In genomic region chr20:50115041-50115512, GRCh38 we compare ENCODE assay signal across 8 cellular contexts. TPM values are rescaled to one million over a fixed set of nuclear protein-coding genes. Genes with fewer than 3 reads are reported as not detected.
A peak's percentile ranks its signal among the peaks of the same experiment; 100 is the strongest.
DNase-seq lines count a peak whose midpoint lies in the region; TF ChIP-seq lines count a peak whose summit lies in the region.

No MANE protein-coding gene starts in this region.

- H3K27me3 ChIP-seq in SJSA1 (replicated peaks): no peaks in the 10 kb centered on the region

- peaks cover 17% of the 10 kb centered on the region for H3K36me3 ChIP-seq in SJSA1

- no peak overlapping the region; the same call in 1 of the 2 replicates for H3K27ac ChIP-seq in SJSA1

- DNase-seq in GM12865 (ENCODE audit: low read depth): no peak
- DNase-seq in SJSA1 (ENCODE audit: low read depth in 1 of 2, low spot score in 2 of 2): no peak
- no peak for DNase-seq in fibroblast of pulmonary artery (ENCODE audit: low read depth)
- DNase-seq in retinal pigment epithelial cell (ENCODE audit: low read depth): no peak
- no peak for DNase-seq in amygdala (lab: John Stamatoyannopoulos, UW)
- no peak for DNase-seq in NCI-H524 treated with DMSO at 0.1 percent for 48 hours (lab: John Stamatoyannopoulos, UW)
- DNase-seq in OCI-M1 (lab: John Stamatoyannopoulos, UW): no peak
- DNase-seq in NCI-H146 treated with DMSO at 0.1 percent for 48 hours (lab: John Stamatoyannopoulos, UW; ENCODE audit: unreplicated experiment): no peak

- peak overlapping the region; percentile 70 for H3K4me3 ChIP-seq in GM12865 (ENCODE audit: low read depth, low read length)
- H3K4me3 ChIP-seq in SJSA1: peak overlapping the region; percentile 39
- H3K4me3 ChIP-seq in fibroblast of pulmonary artery (replicated peaks; ENCODE audit: low read depth, low read length): peak overlapping the region; percentile 61
- peak overlapping the region; percentile 82 for H3K4me3 ChIP-seq in retinal pigment epithelial cell (ENCODE audit: low read length)

- TF ChIP-seq CTCF in GM12865 (IDR thresholded peaks at IDR 0.05; ENCODE audit: insufficient read depth, low read depth, low read length, missing control alignments) (no peak), fibroblast of pulmonary artery (IDR thresholded peaks at IDR 0.05; ENCODE audit: low read length, missing control alignments) (no peak), retinal pigment epithelial cell (conservative IDR thresholded peaks at IDR 0.05; ENCODE audit: low read depth, low read length) (no peak)

- H3K9me3 ChIP-seq in SJSA1 (replicated peaks): no peaks in the 10 kb centered on the region

- peaks cover 39% of the 10 kb centered on the region for H3K4me1 ChIP-seq in SJSA1 (replicated peaks)

RNA-seq across cellular contexts. Expression of gene UBE2V1, which starts 2.1 kb away (rescaled TPM):
- total RNA-seq in SJSA1 (2014; rRNA removed; shearing (Covaris generic)): 45.4 and 51.1 TPM in 2 replicates

RNA-seq across cellular contexts. Expression of gene PEDS1, which starts 38.4 kb away (rescaled TPM):
- total RNA-seq in SJSA1 (2014; rRNA removed; shearing (Covaris generic)): 24.8 and 43.5 TPM in 2 replicates
